In the genomic region with DNA sequence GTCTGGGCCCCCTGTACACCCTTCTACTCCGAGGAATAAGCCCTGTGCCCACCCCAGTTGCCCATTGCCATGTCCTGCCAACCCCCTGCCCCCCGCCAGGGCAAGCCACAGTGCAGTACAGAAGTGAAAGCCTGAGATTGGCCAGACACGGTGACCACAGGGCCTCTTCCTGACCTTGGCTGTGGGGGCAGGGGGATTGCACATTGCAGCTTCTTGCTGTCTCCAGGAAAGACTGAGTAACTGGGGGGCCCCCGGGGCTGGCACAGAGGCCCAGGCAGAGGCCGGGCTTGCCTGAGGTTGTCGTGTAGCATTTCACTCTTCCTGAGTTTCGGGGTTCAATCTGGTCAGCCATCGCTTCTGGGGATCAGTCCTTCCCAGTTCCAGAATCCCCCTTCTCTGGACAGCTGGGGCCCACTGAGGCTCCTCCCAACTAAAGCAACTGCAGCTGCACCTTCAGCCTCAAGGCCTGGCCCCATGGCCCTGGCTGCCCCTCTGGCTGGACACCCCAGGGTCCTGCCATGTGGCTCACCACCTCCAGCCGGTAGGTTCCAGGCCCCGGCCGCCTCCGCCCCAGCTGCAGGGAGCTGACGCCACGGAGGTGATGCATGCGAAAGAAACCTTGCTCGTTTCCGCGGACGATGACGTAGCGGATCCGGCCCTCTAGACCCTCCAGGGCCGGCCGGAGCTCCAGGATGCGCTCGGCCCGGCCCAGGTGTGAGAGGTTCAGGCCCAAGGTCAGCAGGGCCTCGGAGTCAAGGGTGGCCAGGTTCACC, we compare ENCODE assay signal across 20 cellular contexts. TPM values are rescaled to one million over a fixed set of nuclear protein-coding genes. Genes with fewer than 3 reads are reported as not detected.
"Had no signal": no experiment of that assay in that cellular context is flagged by ENCODE, and none has a peak within 500 bp of the region (broad histone marks: within the 10 kb centered on the region; RNA-seq: fewer than 3 reads in every experiment).

No MANE protein-coding gene starts in this region.

- H3K79me2 ChIP-seq: parathyroid adenoma had no signal

- H3K9ac ChIP-seq: neural progenitor cell, parathyroid adenoma had no signal

- H3K4me3 ChIP-seq: gastrocnemius medialis, heart right ventricle, neural progenitor cell had no signal

- H3K4me1 ChIP-seq: gastrocnemius medialis, heart right ventricle, neural progenitor cell, parathyroid adenoma had no signal

- H3K4me2 ChIP-seq: neural progenitor cell had no signal

- H3K27me3 ChIP-seq: gastrocnemius medialis, heart right ventricle, neural progenitor cell had no signal

- H3K27me3 Mint-ChIP-seq: brain had no signal

- H3K36me3 ChIP-seq: gastrocnemius medialis, heart right ventricle had no signal

- H2AFZ ChIP-seq: neural progenitor cell, parathyroid adenoma had no signal

- ATAC-seq: gastrocnemius medialis, heart right ventricle, T-helper 17 cell had no signal

- H3K27ac Mint-ChIP-seq: activated T-helper 1 cell treated with anti-CD3 and anti-CD28 coated beads, Interleukin-12 subunit alpha, Interleukin-12 subunit beta, Interleukin-2, Interleukin-4 antibody, amounts not matched to agents 30 ng/mL and 10 ng/mL and 1 ng/mL, durations not matched to agents 14 hours and 24 hours and 36 hours; T-helper 17 cell had no signal

- H3K27ac ChIP-seq: gastrocnemius medialis, heart right ventricle, neural progenitor cell, parathyroid adenoma had no signal

- H3K4me1 Mint-ChIP-seq: brain; central memory CD8-positive, alpha-beta T cell; T-helper 17 cell had no signal

- H3K4me3 Mint-ChIP-seq: activated T-helper 1 cell treated with anti-CD3 and anti-CD28 coated beads, Interleukin-12 subunit alpha, Interleukin-12 subunit beta, Interleukin-2, Interleukin-4 antibody, amounts not matched to agents 30 ng/mL and 10 ng/mL and 1 ng/mL, durations not matched to agents 14 hours and 24 hours and 36 hours; brain; central memory CD8-positive, alpha-beta T cell; neural progenitor cell; T-helper 17 cell had no signal

- DNase-seq: activated CD4-positive, alpha-beta T cell treated with anti-CD3 and anti-CD28 coated beads, Interleukin-2, amount 50 U/mL, for 4 hours; activated CD8-positive, alpha-beta memory T cell treated with anti-CD3 and anti-CD28 coated beads, Interleukin-2, amount 50 U/mL, for 4 hours; activated naive CD4-positive, alpha-beta T cell; amniotic stem cell; cortex of kidney; effector memory CD4-positive, alpha-beta T cell; gastrocnemius medialis; heart right ventricle; stimulated activated CD4-positive, alpha-beta T cell treated with anti-CD3 and anti-CD28 coated beads, Interleukin-15, amount 100 ng/mL, for 24 hours; T-helper 17 cell; trophoblast cell had no signal

RNA-seq across cellular contexts. Expression of a gene that starts 13.1 kb away (rescaled TPM):
- total RNA-seq: activated T-helper 1 cell treated with anti-CD3 and anti-CD28 coated beads, Interleukin-12 subunit alpha, Interleukin-12 subunit beta, Interleukin-2, Interleukin-4 antibody, amounts not matched to agents 30 ng/mL and 10 ng/mL and 1 ng/mL, durations not matched to agents 14 hours and 24 hours and 36 hours; gastrocnemius medialis; heart right ventricle; kidney epithelial cell; liver; renal cortical epithelial cell; subcutaneous adipose tissue; T-helper 17 cell had no signal
- polyA plus RNA-seq: heart right ventricle, liver had no signal
